27 cellular contexts compared by ENCODE assay signal in genomic region chr6:44030812-44031454, GRCh38.
"Had no signal": no experiment of that assay in that cellular context is flagged by ENCODE, and none has a peak within 500 bp of the region (broad histone marks: within the 10 kb centered on the region; RNA-seq: fewer than 3 reads in every experiment).

No MANE protein-coding gene starts in this region.

- H3K4me3 ChIP-seq: ascending aorta, cardiac muscle cell, heart left ventricle, left ventricle myocardium inferior, neural progenitor cell, right atrium auricular region, spleen, tibial nerve, vagina had no signal

- H3K36me3 Mint-ChIP-seq: activated CD8-positive, alpha-beta memory T cell treated with anti-CD3 and anti-CD28 coated beads, Interleukin-2, amount 10 ng/mL, durations not matched to agents 7 days and 5 days; activated naive CD8-positive, alpha-beta T cell; brain; immature natural killer cell; naive thymus-derived CD4-positive, alpha-beta T cell; neural progenitor cell; WTC11 had no signal

- H3K4me2 ChIP-seq: neural progenitor cell had no signal

- H3K4me3 Mint-ChIP-seq: activated CD8-positive, alpha-beta memory T cell treated with anti-CD3 and anti-CD28 coated beads, Interleukin-2, amount 10 ng/mL, durations not matched to agents 7 days and 5 days; activated CD8-positive, alpha-beta T cell treated with anti-CD3 and anti-CD28 coated beads, Interleukin-2, amount 10 ng/mL, durations not matched to agents 7 days and 5 days; activated naive CD8-positive, alpha-beta T cell; brain; immature natural killer cell; naive thymus-derived CD4-positive, alpha-beta T cell; neural progenitor cell; WTC11 had no signal

- H3K9me3 ChIP-seq: ascending aorta, heart left ventricle, left ventricle myocardium inferior, right atrium auricular region, spleen, tibial nerve, vagina had no signal

- H3K9ac ChIP-seq: neural progenitor cell had no signal

- DNase-seq: activated CD4-positive, alpha-beta T cell treated with anti-CD3 and anti-CD28 coated beads for 1 hour; activated CD8-positive, alpha-beta memory T cell treated with anti-CD3 and anti-CD28 coated beads, Interleukin-2, amount 10 ng/mL, durations not matched to agents 7 days and 5 days; activated CD8-positive, alpha-beta T cell treated with anti-CD3 and anti-CD28 coated beads, Interleukin-2, amount 10 ng/mL, durations not matched to agents 7 days and 5 days; activated naive CD4-positive, alpha-beta T cell treated with Interleukin-2 at 50 U/mL for 16 hours; activated T-cell treated with anti-CD3 and anti-CD28 coated beads, Interleukin-2, amount 50 U/mL, for 48 hours; foreskin keratinocyte; heart left ventricle; hypothalamus; immature natural killer cell; kidney glomerular epithelial cell; left ventricle myocardium inferior; midbrain; naive thymus-derived CD4-positive, alpha-beta T cell; spleen; stimulated activated naive CD4-positive, alpha-beta T cell; T-helper 2 cell had no signal

- H3K27ac ChIP-seq: ascending aorta, cardiac muscle cell, foreskin keratinocyte, heart left ventricle, left ventricle myocardium inferior, neural progenitor cell, right atrium auricular region, spleen, tibial nerve, vagina had no signal

- H3K9me3 Mint-ChIP-seq: activated T-helper 2 cell treated with anti-CD3 and anti-CD28 coated beads, Interferon-gamma antibody, Interleukin-2, Interleukin-4, amounts not matched to agents 10 μg/mL and 5 μg/mL and 100 μg/mL, durations not matched to agents 14 hours and 24 hours and 36 hours; brain; immature natural killer cell; naive thymus-derived CD4-positive, alpha-beta T cell; neural progenitor cell; WTC11 had no signal

- H3K27ac Mint-ChIP-seq: activated CD8-positive, alpha-beta memory T cell treated with anti-CD3 and anti-CD28 coated beads, Interleukin-2, amount 10 ng/mL, durations not matched to agents 7 days and 5 days; activated CD8-positive, alpha-beta T cell treated with anti-CD3 and anti-CD28 coated beads, Interleukin-2, amount 10 ng/mL, durations not matched to agents 7 days and 5 days; activated naive CD8-positive, alpha-beta T cell; activated T-helper 2 cell treated with anti-CD3 and anti-CD28 coated beads, Interferon-gamma antibody, Interleukin-2, Interleukin-4, amounts not matched to agents 10 μg/mL and 5 μg/mL and 100 μg/mL, durations not matched to agents 14 hours and 24 hours and 36 hours; immature natural killer cell; naive thymus-derived CD4-positive, alpha-beta T cell; neural progenitor cell; WTC11 had no signal

- H3K4me1 Mint-ChIP-seq: immature natural killer cell, neural progenitor cell had no signal

- ATAC-seq: activated CD8-positive, alpha-beta memory T cell treated with anti-CD3 and anti-CD28 coated beads, Interleukin-2, amount 10 ng/mL, durations not matched to agents 7 days and 5 days; activated CD8-positive, alpha-beta T cell treated with anti-CD3 and anti-CD28 coated beads, Interleukin-2, amount 10 ng/mL, durations not matched to agents 7 days and 5 days; esophagus mucosa; foreskin keratinocyte; heart left ventricle; naive thymus-derived CD4-positive, alpha-beta T cell; WTC11 had no signal

- H3K4me1 ChIP-seq: ascending aorta, left ventricle myocardium inferior, neural progenitor cell had no signal

- H2AFZ ChIP-seq: neural progenitor cell had no signal

- H3K27me3 ChIP-seq: ascending aorta, cardiac muscle cell, foreskin keratinocyte, heart left ventricle, neural progenitor cell, right atrium auricular region, tibial nerve, vagina had no signal

- H3K36me3 ChIP-seq: ascending aorta, cardiac muscle cell, heart left ventricle, left ventricle myocardium inferior, neural progenitor cell, right atrium auricular region, spleen, tibial nerve, vagina had no signal
